Comparison of ENCODE assay signal across 13 cellular contexts in the genomic region with DNA sequence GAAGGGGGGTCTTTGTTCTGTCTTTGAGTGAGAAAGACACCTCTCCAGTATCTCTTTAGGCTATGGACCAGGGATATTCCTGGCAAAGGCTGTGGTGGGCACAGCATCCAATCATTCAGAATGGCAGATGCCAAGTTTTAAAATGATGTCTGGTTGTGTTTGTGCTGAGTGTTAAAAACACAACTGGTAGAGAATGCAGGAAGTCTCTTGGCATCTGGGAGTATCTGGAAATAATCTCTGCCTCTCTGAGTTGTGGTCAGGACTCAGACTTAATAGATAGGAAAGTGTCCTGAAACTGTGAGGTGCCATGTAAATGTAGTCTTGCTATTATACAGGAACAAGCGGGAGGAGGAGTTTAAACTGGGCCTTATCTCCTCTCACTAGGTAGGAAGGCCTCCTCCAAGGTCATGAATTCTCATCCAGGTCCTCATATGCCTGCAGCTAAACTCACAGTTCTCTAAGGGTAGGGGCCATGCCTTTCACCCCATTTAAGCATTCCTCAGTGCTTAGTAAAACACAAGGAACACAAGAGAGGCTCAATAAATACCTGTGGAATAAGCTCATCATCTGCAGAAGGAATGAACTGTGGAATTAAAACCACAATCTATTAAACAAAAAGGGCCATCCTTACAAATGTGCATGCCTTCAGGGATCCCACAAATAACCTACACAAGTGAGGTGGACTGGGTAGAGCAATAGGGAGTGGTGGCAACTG.
DNase-seq lines count a peak whose midpoint lies in the region; FAIRE-seq and TF ChIP-seq lines count a peak whose summit lies in the region.
"Had no signal": no experiment of that assay in that cellular context is flagged by ENCODE, and none has a peak within 500 bp of the region (broad histone marks: within the 10 kb centered on the region; RNA-seq: fewer than 3 reads in every experiment).

No MANE protein-coding gene starts in this region.

- no peaks in the 10 kb centered on the region for H3K27me3 ChIP-seq in SK-N-SH (ENCODE audit: insufficient read depth)
- H3K27me3 ChIP-seq in neuronal stem cell (ENCODE audit: control insufficient read depth in 3 of 3, insufficient read depth in 3 of 3, low read depth in 1 of 3, low read length in 3 of 3): no peaks in the 10 kb centered on the region
- H3K27me3 ChIP-seq: colonic mucosa had no signal

- DNase-seq in H4 (ENCODE audit: low spot score) (peak; percentile 94), SK-N-SH (no peak), fibroblast of the aortic adventitia (ENCODE audit: low read depth) (peak; percentile 79), stromal cell of bone marrow (ENCODE audit: low read depth) (peak; percentile 25), kidney (no peak), frontal cortex (ENCODE audit: low spot score in 2 of 2) (no peak), NCI-H82 treated with DMSO at 0.1 percent for 48 hours (lab: John Stamatoyannopoulos, UW; ENCODE audit: unreplicated experiment) (no peak), neuronal stem cell (ENCODE audit: low spot score) (no peak)
- DNase-seq: activated CD4-positive, alpha-beta T cell treated with anti-CD3 and anti-CD28 coated beads for 36 hours; colonic mucosa; head of caudate nucleus; NCI-H1105 treated with DMSO at 0.1 percent for 48 hours; NCI-H526 treated with DMSO at 0.1 percent for 48 hours had no signal

- TF ChIP-seq RAD21 in SK-N-SH (IDR thresholded peaks at IDR 0.05; ENCODE audit: low read length): no peak

- CTCF ChIA-PET in SK-N-SH (lab: Yijun Ruan, JAX): no interaction called here

- H3K4ac ChIP-seq in neuronal stem cell (ENCODE audit: low read length): no peak overlapping the region

- no peak overlapping the region for H2BK12ac ChIP-seq in neuronal stem cell (ENCODE audit: low read length)

- FAIRE-seq in kidney (lab: Jason Lieb, UNC) (no peak), frontal cortex (lab: Jason Lieb, UNC) (no peak)

- no peak overlapping the region for H4K8ac ChIP-seq in neuronal stem cell (ENCODE audit: low read depth, low read length)

- H3K4me2 ChIP-seq in SK-N-SH: peak overlapping the region; percentile 9; the same call in 1 of the 2 replicates
- no peak overlapping the region for H3K4me2 ChIP-seq in neuronal stem cell (ENCODE audit: insufficient read depth, low read length, poor library complexity, severe bottlenecking)

- H2AFZ ChIP-seq in SK-N-SH (ENCODE audit: low read depth): no peak overlapping the region
- H2AFZ ChIP-seq in neuronal stem cell (ENCODE audit: low read length): no peak overlapping the region

- peak in 1 of 2 experiments; percentile 63; a peak in 1 of 4 replicates for TF ChIP-seq EP300 in SK-N-SH (IDR thresholded peaks at IDR 0.05; ENCODE audit: borderline replicate concordance in 1 of 2, low read depth in 1 of 2, low read length in 1 of 2)

- no peaks in the 10 kb centered on the region for H3K79me1 ChIP-seq in neuronal stem cell (ENCODE audit: low read depth, low read length)

- WGBS in SK-N-SH (ENCODE audit: low lambda C conversion rate): 0% methylated on average over 1 of the region's 1 CpG
- WGBS in neuronal stem cell (ENCODE audit: extremely low coverage in 2 of 2, insufficient read length in 2 of 2, insufficient replicate concordance in 1 of 2), 2 donors: no CpG with 5 or more reads among the region's 1 CpG

- TF ChIP-seq CTCF in SK-N-SH (IDR thresholded peaks at IDR 0.05) (no peak), fibroblast of the aortic adventitia (IDR thresholded peaks at IDR 0.05; ENCODE audit: insufficient read depth, low read length) (no peak), kidney (IDR thresholded peaks at IDR 0.05; ENCODE audit: borderline replicate concordance, extremely low read depth, insufficient read depth) (no peak)

- POLR2A ChIA-PET in SK-N-SH (lab: Yijun Ruan, JAX): no interaction called here

- H3K9me2 ChIP-seq in SK-N-SH: no peaks in the 10 kb centered on the region

- H3K4me3 ChIP-seq in SK-N-SH (ENCODE audit: low read depth in 2 of 2, low read length in 1 of 2) (no peak overlapping the region; a peak in 1 of 4 replicates), fibroblast of the aortic adventitia (ENCODE audit: low read depth, low read length) (no peak overlapping the region), kidney (ENCODE audit: low read length in 2 of 2) (no peak overlapping the region), neuronal stem cell (ENCODE audit: low read length in 2 of 2) (no peak overlapping the region)
- H3K4me3 ChIP-seq: colonic mucosa had no signal

- H3K4me1 ChIP-seq in SK-N-SH (ENCODE audit: control insufficient read depth in 1 of 2, insufficient read depth in 2 of 2, low read depth in 1 of 2, low read length in 1 of 2) (peaks cover 3 to 5% of the 10 kb centered on the region in 2 experiments; a peak in 2 of 4 replicates), kidney (ENCODE audit: control insufficient read depth in 1 of 2, insufficient read depth in 1 of 2, low read depth in 1 of 2, low read length in 2 of 2) (no peaks in the 10 kb centered on the region), neuronal stem cell (ENCODE audit: control insufficient read depth in 2 of 2, insufficient read depth in 1 of 2, low read depth in 1 of 2, low read length in 2 of 2) (no peaks in the 10 kb centered on the region)
- H3K4me1 ChIP-seq: colonic mucosa had no signal

- intact Hi-C loops in kidney (cut with DNase I): no loop called here

- H4K91ac ChIP-seq in neuronal stem cell (ENCODE audit: low read depth, low read length, poor library complexity): no peak overlapping the region

- no peaks in the 10 kb centered on the region for H4K20me1 ChIP-seq in SK-N-SH (ENCODE audit: insufficient read depth)

- H2BK15ac ChIP-seq in neuronal stem cell (ENCODE audit: low read length): no peak overlapping the region

- no peaks in the 10 kb centered on the region for H3K36me3 ChIP-seq in SK-N-SH (replicated peaks in 1 of 2; ENCODE audit: control insufficient read depth in 1 of 2, insufficient read depth in 2 of 2, low read length in 1 of 2)
- no peaks in the 10 kb centered on the region for H3K36me3 ChIP-seq in kidney (ENCODE audit: control insufficient read depth in 1 of 2, insufficient read depth in 2 of 2, low read length in 2 of 2)
- no peaks in the 10 kb centered on the region for H3K36me3 ChIP-seq in neuronal stem cell (replicated peaks in 1 of 2; ENCODE audit: control insufficient read depth in 2 of 2, insufficient read depth in 2 of 2, low read length in 2 of 2)
- H3K36me3 ChIP-seq: colonic mucosa had no signal

- no peak overlapping the region for H2BK120ac ChIP-seq in neuronal stem cell (ENCODE audit: low read depth, low read length)

- H3K9me3 ChIP-seq in SK-N-SH (no peaks in the 10 kb centered on the region), kidney (ENCODE audit: control insufficient read depth in 1 of 2, low read length in 2 of 2) (no peaks in the 10 kb centered on the region), neuronal stem cell (replicated peaks in 1 of 2; ENCODE audit: control insufficient read depth in 2 of 2, insufficient read depth in 1 of 2, low read depth in 1 of 2, low read length in 2 of 2) (no peaks in the 10 kb centered on the region)
- H3K9me3 ChIP-seq: colonic mucosa had no signal

- H2AK5ac ChIP-seq in neuronal stem cell (ENCODE audit: low read depth, low read length): no peak overlapping the region

- no peak overlapping the region for H3K14ac ChIP-seq in neuronal stem cell (ENCODE audit: low read length)

- H2BK5ac ChIP-seq in neuronal stem cell (ENCODE audit: low read length): no peak overlapping the region

- peak overlapping the region in 1 of 2 experiments; percentile 54; a peak in 2 of 4 replicates for H3K27ac ChIP-seq in SK-N-SH (ENCODE audit: low read depth in 2 of 2, low read length in 1 of 2)
- H3K27ac ChIP-seq in kidney (ENCODE audit: low read depth in 2 of 2, low read length in 2 of 2): no peak overlapping the region
- H3K27ac ChIP-seq in neuronal stem cell (replicated peaks; ENCODE audit: low read length): no peak overlapping the region
- H3K27ac ChIP-seq: colonic mucosa had no signal

- H3K9ac ChIP-seq in SK-N-SH: peak overlapping the region; percentile 37; the same call in 1 of the 2 replicates
- H3K9ac ChIP-seq in kidney (ENCODE audit: low read length in 2 of 2): no peak overlapping the region
- H3K9ac ChIP-seq in neuronal stem cell (ENCODE audit: low read depth, low read length, poor library complexity): no peak overlapping the region

- H3K79me2 ChIP-seq in SK-N-SH (ENCODE audit: insufficient read depth): no peaks in the 10 kb centered on the region

- no peak overlapping the region for H3K23ac ChIP-seq in neuronal stem cell (ENCODE audit: low read depth, low read length, poor library complexity)

- no peak overlapping the region for H3K18ac ChIP-seq in neuronal stem cell (ENCODE audit: low read length)

- H3F3A ChIP-seq in SK-N-SH (replicated peaks; ENCODE audit: insufficient read depth): peaks cover 5% of the 10 kb centered on the region

TF ChIP-seq in SK-N-SH, 30 proteins besides CTCF, POLR2A, EP300 and RAD21 (continues in another document):
- no peak; the same call in 1 of the 2 replicates for TF ChIP-seq NFIC (IDR thresholded peaks at IDR 0.05; ENCODE audit: borderline replicate concordance)
- no peak for TF ChIP-seq GABPA (IDR thresholded peaks at IDR 0.05; ENCODE audit: low read depth)
- TF ChIP-seq RXRA (IDR thresholded peaks at IDR 0.05; ENCODE audit: borderline replicate concordance, low read depth): peak; percentile 33; the same call in 1 of the 2 replicates
- TF ChIP-seq TAF1 (IDR thresholded peaks at IDR 0.05; ENCODE audit: borderline replicate concordance, low read depth, low read length): no peak
- TF ChIP-seq MXI1 (IDR thresholded peaks at IDR 0.05; ENCODE audit: low read depth, low read length): no peak
- peak; percentile 53; the same call in 1 of the 2 replicates for TF ChIP-seq FOSL2 (IDR thresholded peaks at IDR 0.05; ENCODE audit: borderline replicate concordance, low read depth)
- TF ChIP-seq CHD2 (IDR thresholded peaks at IDR 0.05; ENCODE audit: low read length, partially characterized antibody): no peak
- TF ChIP-seq, protein P1, sequence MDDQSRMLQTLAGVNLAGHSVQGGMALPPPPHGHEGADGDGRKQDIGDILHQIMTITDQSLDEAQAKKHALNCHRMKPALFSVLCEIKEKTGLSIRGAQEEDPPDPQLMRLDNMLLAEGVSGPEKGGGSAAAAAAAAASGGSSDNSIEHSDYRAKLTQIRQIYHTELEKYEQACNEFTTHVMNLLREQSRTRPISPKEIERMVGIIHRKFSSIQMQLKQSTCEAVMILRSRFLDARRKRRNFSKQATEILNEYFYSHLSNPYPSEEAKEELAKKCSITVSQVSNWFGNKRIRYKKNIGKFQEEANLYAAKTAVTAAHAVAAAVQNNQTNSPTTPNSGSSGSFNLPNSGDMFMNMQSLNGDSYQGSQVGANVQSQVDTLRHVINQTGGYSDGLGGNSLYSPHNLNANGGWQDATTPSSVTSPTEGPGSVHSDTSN (IDR thresholded peaks at IDR 0.05): peak; percentile 71
- no peak for TF ChIP-seq NRF1 (IDR thresholded peaks at IDR 0.05; ENCODE audit: low read depth, low read length)
- no peak for TF ChIP-seq FOXJ3 (CRISPR knock-in tag; IDR thresholded peaks at IDR 0.05)
- TF ChIP-seq RCOR1 (IDR thresholded peaks at IDR 0.05; ENCODE audit: low read length): no peak
- TF ChIP-seq TCF12 (IDR thresholded peaks at IDR 0.05): 0 out of 2 replicates have a peak, but pooled peaks have one; percentile 32
- TF ChIP-seq JUND (IDR thresholded peaks at IDR 0.05): peak; percentile 64

Comparison
In these comparisons a context has a peak if more than half of its experiments do, and no peak if none do; other contexts are left out.
1. DNase-seq: peak in H4 (single experiment), fibroblast of the aortic adventitia (single experiment) and stromal cell of bone marrow (single experiment); none in SK-N-SH (single experiment), kidney (single experiment), frontal cortex (0 of 2), NCI-H82 treated with DMSO at 0.1 percent for 48 hours (single experiment) and neuronal stem cell (single experiment).